1 cellular context compared by ENCODE assay signal in genomic region chr15:41942886-41943285, GRCh38.
TF ChIP-seq lines count a peak whose summit lies in the region.

No MANE protein-coding gene starts in this region.

TF ChIP-seq in IMR-90, 13 proteins besides CTCF, POLR2A, EP300 and RAD21:
- no peak for TF ChIP-seq ELK1 (IDR thresholded peaks at IDR 0.05; ENCODE audit: borderline replicate concordance, low read depth, low read length)
- no peak for TF ChIP-seq RFX5 (IDR thresholded peaks at IDR 0.05; ENCODE audit: low read depth, low read length)
- TF ChIP-seq MXI1 (IDR thresholded peaks at IDR 0.05; ENCODE audit: borderline replicate concordance, low read depth, low read length): no peak
- no peak for TF ChIP-seq RCOR1 (IDR thresholded peaks at IDR 0.05; ENCODE audit: insufficient replicate concordance, low read length)
- TF ChIP-seq BHLHE40 (IDR thresholded peaks at IDR 0.05; ENCODE audit: low read depth, low read length): no peak
- no peak for TF ChIP-seq MAFK (IDR thresholded peaks at IDR 0.05; ENCODE audit: low read depth, low read length)
- no peak for TF ChIP-seq FOS (IDR thresholded peaks at IDR 0.05; ENCODE audit: low read depth, low read length)
- no peak for TF ChIP-seq CHD1 (IDR thresholded peaks at IDR 0.05; ENCODE audit: low read depth, low read length)
- TF ChIP-seq USF2 (IDR thresholded peaks at IDR 0.05; ENCODE audit: low read depth, low read length): no peak
- TF ChIP-seq NFE2L2 (IDR thresholded peaks at IDR 0.05; ENCODE audit: low read depth, low read length): no peak
- no peak for TF ChIP-seq SMC3 (IDR thresholded peaks at IDR 0.05; ENCODE audit: low read depth, low read length)
- TF ChIP-seq MAZ (IDR thresholded peaks at IDR 0.05; ENCODE audit: borderline replicate concordance, low read depth, low read length): no peak
- TF ChIP-seq CEBPB (IDR thresholded peaks at IDR 0.05; ENCODE audit: low read depth, low read length): no peak
